In genomic region chr3:102068327-102068726, GRCh38 we compare ENCODE assay signal across 1 cellular context.
TF ChIP-seq lines count a peak whose summit lies in the region.

No MANE protein-coding gene starts in this region.

TF ChIP-seq in IMR-90, 13 proteins besides CTCF, POLR2A, EP300 and RAD21:
- TF ChIP-seq MAZ (IDR thresholded peaks at IDR 0.05; ENCODE audit: borderline replicate concordance, low read depth, low read length) (no peak), SMC3 (IDR thresholded peaks at IDR 0.05; ENCODE audit: low read depth, low read length) (no peak), NFE2L2 (IDR thresholded peaks at IDR 0.05; ENCODE audit: low read depth, low read length) (no peak), FOS (IDR thresholded peaks at IDR 0.05; ENCODE audit: low read depth, low read length) (no peak), MXI1 (IDR thresholded peaks at IDR 0.05; ENCODE audit: borderline replicate concordance, low read depth, low read length) (no peak), CHD1 (IDR thresholded peaks at IDR 0.05; ENCODE audit: low read depth, low read length) (no peak), BHLHE40 (IDR thresholded peaks at IDR 0.05; ENCODE audit: low read depth, low read length) (no peak), MAFK (IDR thresholded peaks at IDR 0.05; ENCODE audit: low read depth, low read length) (no peak), ELK1 (IDR thresholded peaks at IDR 0.05; ENCODE audit: borderline replicate concordance, low read depth, low read length) (no peak), RCOR1 (IDR thresholded peaks at IDR 0.05; ENCODE audit: insufficient replicate concordance, low read length) (no peak)
- TF ChIP-seq, protein P1, sequence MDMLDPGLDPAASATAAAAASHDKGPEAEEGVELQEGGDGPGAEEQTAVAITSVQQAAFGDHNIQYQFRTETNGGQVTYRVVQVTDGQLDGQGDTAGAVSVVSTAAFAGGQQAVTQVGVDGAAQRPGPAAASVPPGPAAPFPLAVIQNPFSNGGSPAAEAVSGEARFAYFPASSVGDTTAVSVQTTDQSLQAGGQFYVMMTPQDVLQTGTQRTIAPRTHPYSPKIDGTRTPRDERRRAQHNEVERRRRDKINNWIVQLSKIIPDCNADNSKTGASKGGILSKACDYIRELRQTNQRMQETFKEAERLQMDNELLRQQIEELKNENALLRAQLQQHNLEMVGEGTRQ (IDR thresholded peaks at IDR 0.05; ENCODE audit: low read depth, low read length): no peak
